Comparison of ENCODE assay signal across 28 cellular contexts in the genomic region with DNA sequence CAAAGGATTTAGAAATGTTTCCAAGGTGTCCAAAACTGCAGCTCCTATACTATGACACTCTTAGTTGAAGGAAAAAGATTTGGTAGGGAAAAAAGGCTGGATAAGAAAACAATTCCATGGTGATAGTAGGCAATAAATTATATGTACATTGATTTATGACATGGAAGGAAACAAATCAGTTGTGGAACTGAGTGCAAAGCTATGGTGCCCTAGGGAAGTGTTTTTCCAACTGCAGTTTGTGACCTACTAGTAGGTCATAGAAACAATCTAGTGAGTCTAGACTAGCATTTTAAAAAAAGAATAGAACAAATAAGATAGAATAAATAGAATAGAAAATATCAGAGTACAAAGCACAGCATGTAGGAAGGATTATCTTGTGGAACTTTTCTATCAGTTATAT.
"Had no signal": no experiment of that assay in that cellular context is flagged by ENCODE, and none has a peak within 500 bp of the region (broad histone marks: within the 10 kb centered on the region; RNA-seq: fewer than 3 reads in every experiment).

No MANE protein-coding gene starts in this region.

- H3K4me3 Mint-ChIP-seq: dendritic cell treated with granulocyte-macrophage colony-stimulating factor and Interleukin-4, amounts not matched to agents 40 ng/mL and 50 ng/mL, for 4 days; effector memory CD8-positive, alpha-beta T cell; endodermal cell had no signal

- H3K4me3 ChIP-seq: colonic mucosa, coronary artery, dorsolateral prefrontal cortex, esophagus muscularis mucosa, esophagus squamous epithelium, gastrocnemius medialis, gastroesophageal sphincter, heart left ventricle, heart right ventricle had no signal

- H3K27me3 ChIP-seq: colonic mucosa, dorsolateral prefrontal cortex, esophagus muscularis mucosa, esophagus squamous epithelium, foreskin keratinocyte, gastrocnemius medialis, gastroesophageal sphincter, heart left ventricle, heart right ventricle had no signal

- FAIRE-seq: colon, endometrium, frontal cortex had no signal

- H3K27ac ChIP-seq: colonic mucosa, coronary artery, dorsolateral prefrontal cortex, epithelial cell of prostate, esophagus muscularis mucosa, esophagus squamous epithelium, foreskin keratinocyte, gastrocnemius medialis, gastroesophageal sphincter, heart left ventricle, heart right ventricle had no signal

- H3K9me3 ChIP-seq: colonic mucosa, esophagus muscularis mucosa, esophagus squamous epithelium, gastrocnemius medialis, gastroesophageal sphincter, heart left ventricle, heart right ventricle had no signal

- H3K4me1 Mint-ChIP-seq: endodermal cell had no signal

- H3K4me1 ChIP-seq: colonic mucosa, esophagus muscularis mucosa, esophagus squamous epithelium, gastrocnemius medialis, gastroesophageal sphincter, heart left ventricle, heart right ventricle had no signal

- H3K36me3 ChIP-seq: colonic mucosa, esophagus muscularis mucosa, esophagus squamous epithelium, gastrocnemius medialis, gastroesophageal sphincter, heart left ventricle, heart right ventricle had no signal

- H3K27ac Mint-ChIP-seq: dendritic cell treated with granulocyte-macrophage colony-stimulating factor and Interleukin-4, amounts not matched to agents 40 ng/mL and 50 ng/mL, for 4 days; effector memory CD8-positive, alpha-beta T cell; endodermal cell had no signal

- H3K27me3 Mint-ChIP-seq: dendritic cell treated with granulocyte-macrophage colony-stimulating factor and Interleukin-4, amounts not matched to agents 40 ng/mL and 50 ng/mL, for 4 days; effector memory CD8-positive, alpha-beta T cell had no signal

- DNase-seq: colonic mucosa; cortex of kidney; dermis blood vessel endothelial cell; dorsolateral prefrontal cortex; effector CD4-positive, alpha-beta T cell; effector CD8-positive, alpha-beta T cell; effector memory CD4-positive, alpha-beta T cell; effector memory CD8-positive, alpha-beta T cell; endodermal cell; erythroblast; esophagus squamous epithelium; foreskin fibroblast; foreskin keratinocyte; foreskin melanocyte; gastrocnemius medialis; glutamatergic neuron; head of caudate nucleus; heart left ventricle; heart right ventricle had no signal

- H3K9me3 Mint-ChIP-seq: dendritic cell treated with granulocyte-macrophage colony-stimulating factor and Interleukin-4, amounts not matched to agents 40 ng/mL and 50 ng/mL, for 4 days; effector memory CD8-positive, alpha-beta T cell had no signal

- ATAC-seq: effector memory CD8-positive, alpha-beta T cell; esophagus mucosa; foreskin keratinocyte; gastrocnemius medialis; gastroesophageal sphincter; heart left ventricle; heart right ventricle had no signal
